29 cellular contexts compared by ENCODE assay signal in genomic region chr22:42041784-42042183, GRCh38.
"Had no signal": no experiment of that assay in that cellular context is flagged by ENCODE, and none has a peak within 500 bp of the region (broad histone marks: within the 10 kb centered on the region; RNA-seq: fewer than 3 reads in every experiment).

No MANE protein-coding gene starts in this region.

- ATAC-seq: stimulated activated effector memory CD8-positive, alpha-beta T cell treated with anti-CD3 and anti-CD28 coated beads, Interleukin-12 subunit alpha, Interleukin-12 subunit beta, amount 100 ng/mL, for 72 hours; stimulated activated memory B cell treated with anti-CD40 and anti-IgM and Interleukin-4, amounts not matched to agents 10 μg/mL and 1 μg/mL and 100 μg/mL, for 72 hours; stimulated activated naive B cell treated with anti-CD40 and anti-IgM and Interleukin-4, amounts not matched to agents 10 μg/mL and 1 μg/mL and 100 μg/mL, for 72 hours; stimulated activated naive CD8-positive, alpha-beta T cell treated with anti-CD3 and anti-CD28 coated beads, Interleukin-15, amount 100 ng/mL, for 72 hours; stimulated activated naive CD8-positive, alpha-beta T cell treated with anti-CD3 and anti-CD28 coated beads, Interleukin-15, Interleukin-2, amounts not matched to agents 100 U/mL and 50 U/mL, for 24 hours; upper lobe of right lung had no signal

- H3K27ac ChIP-seq: stomach, suprapubic skin, testis, thoracic aorta, thyroid gland, tibial artery, tibial nerve, transverse colon, upper lobe of left lung, upper lobe of right lung, uterus, vagina had no signal

- DNase-seq: stimulated activated CD4-positive, alpha-beta T cell treated with anti-CD3 and anti-CD28 coated beads, Interleukin-2, amount 100 ng/mL, for 48 hours; stimulated activated CD4-positive, alpha-beta T cell treated with anti-CD3 and anti-CD28 coated beads, Interleukin-4, amount 100 ng/mL, for 1 hour; stimulated activated CD4-positive, alpha-beta T cell treated with anti-CD3 and anti-CD28 coated beads, Interleukin-4, amount 100 ng/mL, for 24 hours; stimulated activated CD4-positive, alpha-beta T cell treated with anti-CD3 and anti-CD28 coated beads, Interleukin-4, amount 100 ng/mL, for 4 hours; stimulated activated CD8-positive, alpha-beta memory T cell treated with anti-CD3 and anti-CD28 coated beads, Interleukin-4, amount 100 ng/mL, for 48 hours; stimulated activated naive B cell treated with anti-CD40 and anti-IgM and Interleukin-4, amounts not matched to agents 10 μg/mL and 1 μg/mL and 100 μg/mL, for 72 hours; stimulated activated naive CD4-positive, alpha-beta T cell; stimulated activated naive CD4-positive, alpha-beta T cell treated with Interleukin-2 at 50 U/mL for 16 hours; stimulated activated naive CD8-positive, alpha-beta T cell treated with anti-CD3 and anti-CD28 coated beads, Interleukin-15, amount 100 ng/mL, for 72 hours; stimulated activated naive CD8-positive, alpha-beta T cell treated with anti-CD3 and anti-CD28 coated beads, Interleukin-15, Interleukin-2, amounts not matched to agents 100 U/mL and 50 U/mL, for 24 hours; stomach; substantia nigra; testis; thyroid gland; tibial artery; transverse colon; trophoblast cell; upper lobe of left lung; upper lobe of right lung; uterus had no signal

- H3K4me1 ChIP-seq: stomach, suprapubic skin, testis, thyroid gland, tibial artery, tibial nerve, transverse colon, upper lobe of left lung, upper lobe of right lung, uterus, vagina had no signal

- H3K36me3 Mint-ChIP-seq: stimulated activated effector memory CD8-positive, alpha-beta T cell treated with anti-CD3 and anti-CD28 coated beads, Interleukin-12 subunit alpha, Interleukin-12 subunit beta, amount 100 ng/mL, for 72 hours; type B pancreatic cell had no signal

- H3K9me3 ChIP-seq: suprapubic skin, testis, thyroid gland had no signal

- H3K27ac Mint-ChIP-seq: stimulated activated effector memory CD8-positive, alpha-beta T cell treated with anti-CD3 and anti-CD28 coated beads, Interleukin-12 subunit alpha, Interleukin-12 subunit beta, amount 100 ng/mL, for 72 hours; stimulated activated memory B cell treated with anti-CD40 and anti-IgM and Interleukin-4, amounts not matched to agents 10 μg/mL and 1 μg/mL and 100 μg/mL, for 72 hours; stimulated activated naive B cell treated with anti-CD40 and anti-IgM and Interleukin-4, amounts not matched to agents 10 μg/mL and 1 μg/mL and 100 μg/mL, for 72 hours; stimulated activated naive CD8-positive, alpha-beta T cell treated with anti-CD3 and anti-CD28 coated beads, Interleukin-15, amount 100 ng/mL, for 72 hours; stimulated activated naive CD8-positive, alpha-beta T cell treated with anti-CD3 and anti-CD28 coated beads, Interleukin-15, Interleukin-2, amounts not matched to agents 100 ng/mL and 50 ng/mL, for 24 hours; type B pancreatic cell had no signal

- H3K4me3 ChIP-seq: stomach, suprapubic skin, testis, thoracic aorta, thyroid gland, tibial artery, tibial nerve, transverse colon, upper lobe of left lung, upper lobe of right lung, uterus, vagina had no signal

- FAIRE-seq: urothelium cell line had no signal

- H3K27me3 Mint-ChIP-seq: stimulated activated memory B cell treated with anti-CD40 and anti-IgM and Interleukin-4, amounts not matched to agents 10 μg/mL and 1 μg/mL and 100 μg/mL, for 72 hours; stimulated activated naive B cell treated with anti-CD40 and anti-IgM and Interleukin-4, amounts not matched to agents 10 μg/mL and 1 μg/mL and 100 μg/mL, for 72 hours; stimulated activated naive CD8-positive, alpha-beta T cell treated with anti-CD3 and anti-CD28 coated beads, Interleukin-15, amount 100 ng/mL, for 72 hours had no signal

- H3K36me3 ChIP-seq: stomach, suprapubic skin, thoracic aorta, thyroid gland, tibial artery, transverse colon, upper lobe of left lung, upper lobe of right lung, uterus, vagina had no signal

- H3K4me1 Mint-ChIP-seq: stimulated activated effector memory CD8-positive, alpha-beta T cell treated with anti-CD3 and anti-CD28 coated beads, Interleukin-12 subunit alpha, Interleukin-12 subunit beta, amount 100 ng/mL, for 72 hours; stimulated activated naive CD8-positive, alpha-beta T cell treated with anti-CD3 and anti-CD28 coated beads, Interleukin-15, amount 100 ng/mL, for 72 hours had no signal

- H3K4me3 Mint-ChIP-seq: stimulated activated effector memory CD8-positive, alpha-beta T cell treated with anti-CD3 and anti-CD28 coated beads, Interleukin-12 subunit alpha, Interleukin-12 subunit beta, amount 100 ng/mL, for 72 hours; stimulated activated memory B cell treated with anti-CD40 and anti-IgM and Interleukin-4, amounts not matched to agents 10 μg/mL and 1 μg/mL and 100 μg/mL, for 72 hours; stimulated activated naive B cell treated with anti-CD40 and anti-IgM and Interleukin-4, amounts not matched to agents 10 μg/mL and 1 μg/mL and 100 μg/mL, for 72 hours; stimulated activated naive CD8-positive, alpha-beta T cell treated with anti-CD3 and anti-CD28 coated beads, Interleukin-15, amount 100 ng/mL, for 72 hours; stimulated activated naive CD8-positive, alpha-beta T cell treated with anti-CD3 and anti-CD28 coated beads, Interleukin-15, Interleukin-2, amounts not matched to agents 100 ng/mL and 50 ng/mL, for 24 hours; type B pancreatic cell had no signal
